In the genomic region with DNA sequence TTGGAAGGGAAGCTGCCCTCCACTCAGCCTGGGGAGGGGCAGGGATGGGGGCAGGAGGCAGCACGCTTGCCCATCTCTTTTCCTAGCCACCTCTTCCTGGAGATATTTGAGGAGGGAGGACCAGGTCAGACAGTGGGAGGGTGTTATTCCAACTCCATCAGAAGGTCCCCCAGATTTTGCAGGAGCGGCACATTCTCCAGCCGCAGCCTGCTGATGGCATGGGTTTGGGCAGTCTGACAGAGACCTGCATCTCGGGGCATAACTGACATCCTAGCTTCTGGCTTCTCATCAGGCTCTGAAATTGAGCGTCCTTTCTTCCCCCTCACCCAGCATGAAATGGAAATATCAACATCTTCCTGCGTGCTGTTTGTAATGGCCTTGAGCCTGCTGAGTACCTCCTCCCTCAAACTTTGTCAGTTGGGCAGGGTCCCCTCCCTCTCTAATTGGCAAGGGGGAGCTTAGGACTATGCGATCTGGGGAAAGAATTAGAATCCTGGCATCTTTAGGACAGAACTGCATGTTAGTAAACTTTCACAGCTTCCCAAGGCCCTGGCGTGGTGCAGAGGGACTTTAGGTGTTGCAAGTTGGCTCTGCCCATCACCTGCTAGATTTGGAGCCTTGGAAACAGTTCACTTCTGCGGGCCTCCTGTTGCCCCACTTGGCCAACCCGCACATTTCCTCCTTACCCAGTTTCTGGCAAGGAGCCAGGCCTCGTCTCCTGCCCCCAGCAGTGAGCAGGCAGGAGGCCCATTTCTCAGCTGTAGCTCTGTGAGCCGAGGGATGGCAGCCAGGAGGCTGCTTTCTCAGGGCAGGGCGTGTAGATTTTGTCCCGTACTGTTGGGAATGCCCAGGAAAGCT, we compare ENCODE assay signal across 9 cellular contexts. TPM values are rescaled to one million over a fixed set of nuclear protein-coding genes. Genes with fewer than 3 reads are reported as not detected.
DNase-seq lines count a peak whose midpoint lies in the region; ATAC-seq and TF ChIP-seq lines count a peak whose summit lies in the region.
"Had no signal": no experiment of that assay in that cellular context is flagged by ENCODE, and none has a peak within 500 bp of the region (broad histone marks: within the 10 kb centered on the region; RNA-seq: fewer than 3 reads in every experiment).

No MANE protein-coding gene starts in this region.

- H3K4me3 ChIP-seq in dorsolateral prefrontal cortex: peak overlapping the region in 58 of 59 donors; percentile 46 to 98 (median 86)

- no peaks in the 10 kb centered on the region for H3K9me3 Mint-ChIP-seq in natural killer cell treated with Interleukin-12 subunit alpha and Interleukin-12 subunit beta and Interleukin-15 and Interleukin-18, amount 100 ng/mL, for 72 hours

- intact Hi-C loops in dorsolateral prefrontal cortex (cut with DNase I): loop anchor here (5.0 to 10.0 kb wide), 2 partner anchors 168 to 170 kb away; a partner anchor contains a TSS

- peaks cover 17 to 29% of the 10 kb centered on the region in 2 donors for H3K4me1 Mint-ChIP-seq in natural killer cell treated with Interleukin-12 subunit alpha and Interleukin-12 subunit beta and Interleukin-15 and Interleukin-18, amount 100 ng/mL, for 72 hours (ENCODE audit: low read depth in 2 of 2)

- DNase-seq in DMS79 treated with DMSO at 0.1 percent for 48 hours (lab: John Stamatoyannopoulos, UW) (peak; percentile 32), M059J (ENCODE audit: low read depth) (peak; percentile 30), dorsolateral prefrontal cortex (peak in 6 of 10 donors; percentile 63 to 78 (median 70))
- DNase-seq in activated CD4-positive, alpha-beta T cell treated with anti-CD3 and anti-CD28 coated beads for 1 hour: peak; percentile 46
- DNase-seq in natural killer cell treated with Interleukin-12 subunit alpha and Interleukin-12 subunit beta and Interleukin-15 and Interleukin-18, amount 100 ng/mL, for 72 hours (ENCODE audit: low spot score): no peak

- peaks cover 26 to 34% of the 10 kb centered on the region in 2 donors for H3K27me3 Mint-ChIP-seq in natural killer cell treated with Interleukin-12 subunit alpha and Interleukin-12 subunit beta and Interleukin-15 and Interleukin-18, amount 100 ng/mL, for 72 hours

- H3K4me3 Mint-ChIP-seq in natural killer cell treated with Interleukin-12 subunit alpha and Interleukin-12 subunit beta and Interleukin-15 and Interleukin-18, amount 100 ng/mL, for 72 hours: peak overlapping the region; percentile 38

- peak in 5 of 56 donors; percentile 10 to 31 (median 22) for TF ChIP-seq CTCF in dorsolateral prefrontal cortex (IDR thresholded peaks at IDR 0.05 in 54 of 56, conservative IDR thresholded peaks at IDR 0.05 in 2 of 56; ENCODE audit: low read depth in 1 of 56, partially characterized antibody in 56 of 56)

- H3K27ac Mint-ChIP-seq in natural killer cell treated with Interleukin-12 subunit alpha and Interleukin-12 subunit beta and Interleukin-15 and Interleukin-18, amount 100 ng/mL, for 72 hours: no peak overlapping the region

- peak overlapping the region in 57 of 59 donors; percentile 45 to 97 (median 87) for H3K27ac ChIP-seq in dorsolateral prefrontal cortex

- H3K27me3 ChIP-seq in dorsolateral prefrontal cortex: no peaks in the 10 kb centered on the region

- H3K36me3 Mint-ChIP-seq in natural killer cell treated with Interleukin-12 subunit alpha and Interleukin-12 subunit beta and Interleukin-15 and Interleukin-18, amount 100 ng/mL, for 72 hours: no peaks in the 10 kb centered on the region

- no peak for ATAC-seq in natural killer cell treated with Interleukin-12 subunit alpha and Interleukin-12 subunit beta and Interleukin-15 and Interleukin-18, amount 100 ng/mL, for 72 hours
- ATAC-seq in HG03159 (IDR thresholded peaks at IDR 0.05; ENCODE audit: unreplicated experiment) (no peak), GM19023 (IDR thresholded peaks at IDR 0.05; ENCODE audit: unreplicated experiment) (no peak), HG02970 (IDR thresholded peaks at IDR 0.05; ENCODE audit: low FRiP score, unreplicated experiment) (no peak)

RNA-seq across cellular contexts. Expression of a gene that starts 2.2 kb away (rescaled TPM):
- 86.5 and 126 TPM in 2 replicates for total RNA-seq in M059J (2014; rRNA removed; shearing (Covaris generic))
- total RNA-seq in dorsolateral prefrontal cortex: 1,000 to 10,000 TPM in 1 of 120 experiments, 100 to 1,000 TPM in 119; 391 to 1,107 (median 596) TPM
- 10 to 100 TPM in 1 of 2 donors, 1 to 10 TPM in 1; 2.7 to 21.7 TPM for total RNA-seq in natural killer cell treated with Interleukin-12 subunit alpha and Interleukin-12 subunit beta and Interleukin-15 and Interleukin-18, amount 100 ng/mL, for 72 hours

RNA-seq across cellular contexts. Expression of a gene that starts 58.1 kb away (rescaled TPM):
- 0.79 TPM in 1 of 2 replicates, not detected in the other for total RNA-seq in M059J (2014; rRNA removed; shearing (Covaris generic))
- 1 to 10 TPM in 74 of 120 experiments, under 1 TPM in 46; 0.14 to 6.3 (median 1.2) TPM for total RNA-seq in dorsolateral prefrontal cortex
- 1 to 10 TPM in 1 of 2 donors, under 1 TPM in 1; 0.26 to 5.5 TPM for total RNA-seq in natural killer cell treated with Interleukin-12 subunit alpha and Interleukin-12 subunit beta and Interleukin-15 and Interleukin-18, amount 100 ng/mL, for 72 hours
- total RNA-seq: LHCN-M2 had no signal
